In the genomic region with DNA sequence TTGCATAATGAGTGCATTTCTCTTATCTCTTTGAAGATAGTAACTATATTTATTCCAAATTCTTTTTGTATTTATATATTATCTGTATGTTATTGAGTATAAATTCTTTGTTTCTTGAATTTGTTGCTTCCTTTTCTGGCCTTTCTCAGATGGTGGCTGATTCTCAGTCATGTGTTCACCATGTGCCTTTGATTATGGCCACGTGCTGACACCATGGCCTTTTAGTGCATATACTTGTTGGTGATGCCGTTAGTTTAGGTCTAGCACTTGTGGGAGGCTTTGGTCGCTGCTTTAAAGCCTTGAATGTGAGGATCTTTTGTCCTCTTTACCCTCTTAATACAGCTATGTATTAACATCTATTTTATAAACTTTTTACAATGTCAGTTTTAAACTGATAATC, we compare ENCODE assay signal across 1 cellular context.
TF ChIP-seq lines count a peak whose summit lies in the region.

No MANE protein-coding gene starts in this region.

TF ChIP-seq in SK-N-SH treated with all-trans-retinoic acid at 6 μM for 48 hours, 23 proteins besides CTCF, POLR2A, EP300 and RAD21 (continued from another document):
- TF ChIP-seq CREB5 (CRISPR knock-in tag; IDR thresholded peaks at IDR 0.05; ENCODE audit: low read depth) (no peak), TOX (CRISPR knock-in tag; IDR thresholded peaks at IDR 0.05; ENCODE audit: borderline replicate concordance) (no peak), PPARA (CRISPR knock-in tag; IDR thresholded peaks at IDR 0.05; ENCODE audit: borderline replicate concordance) (no peak), ISL1 (CRISPR knock-in tag; IDR thresholded peaks at IDR 0.05) (no peak), ZC3H10 (CRISPR knock-in tag; IDR thresholded peaks at IDR 0.05) (no peak), ESRRG (CRISPR knock-in tag; IDR thresholded peaks at IDR 0.05) (no peak), ZNF70 (CRISPR knock-in tag; IDR thresholded peaks at IDR 0.05) (no peak), BACH2 (CRISPR knock-in tag; IDR thresholded peaks at IDR 0.05; ENCODE audit: borderline replicate concordance) (no peak), ZFP3 (CRISPR knock-in tag; IDR thresholded peaks at IDR 0.05) (no peak)
- TF ChIP-seq, protein P1, sequence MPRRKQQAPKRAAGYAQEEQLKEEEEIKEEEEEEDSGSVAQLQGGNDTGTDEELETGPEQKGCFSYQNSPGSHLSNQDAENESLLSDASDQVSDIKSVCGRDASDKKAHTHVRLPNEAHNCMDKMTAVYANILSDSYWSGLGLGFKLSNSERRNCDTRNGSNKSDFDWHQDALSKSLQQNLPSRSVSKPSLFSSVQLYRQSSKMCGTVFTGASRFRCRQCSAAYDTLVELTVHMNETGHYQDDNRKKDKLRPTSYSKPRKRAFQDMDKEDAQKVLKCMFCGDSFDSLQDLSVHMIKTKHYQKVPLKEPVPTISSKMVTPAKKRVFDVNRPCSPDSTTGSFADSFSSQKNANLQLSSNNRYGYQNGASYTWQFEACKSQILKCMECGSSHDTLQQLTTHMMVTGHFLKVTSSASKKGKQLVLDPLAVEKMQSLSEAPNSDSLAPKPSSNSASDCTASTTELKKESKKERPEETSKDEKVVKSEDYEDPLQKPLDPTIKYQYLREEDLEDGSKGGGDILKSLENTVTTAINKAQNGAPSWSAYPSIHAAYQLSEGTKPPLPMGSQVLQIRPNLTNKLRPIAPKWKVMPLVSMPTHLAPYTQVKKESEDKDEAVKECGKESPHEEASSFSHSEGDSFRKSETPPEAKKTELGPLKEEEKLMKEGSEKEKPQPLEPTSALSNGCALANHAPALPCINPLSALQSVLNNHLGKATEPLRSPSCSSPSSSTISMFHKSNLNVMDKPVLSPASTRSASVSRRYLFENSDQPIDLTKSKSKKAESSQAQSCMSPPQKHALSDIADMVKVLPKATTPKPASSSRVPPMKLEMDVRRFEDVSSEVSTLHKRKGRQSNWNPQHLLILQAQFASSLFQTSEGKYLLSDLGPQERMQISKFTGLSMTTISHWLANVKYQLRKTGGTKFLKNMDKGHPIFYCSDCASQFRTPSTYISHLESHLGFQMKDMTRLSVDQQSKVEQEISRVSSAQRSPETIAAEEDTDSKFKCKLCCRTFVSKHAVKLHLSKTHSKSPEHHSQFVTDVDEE (CRISPR knock-in tag; IDR thresholded peaks at IDR 0.05): no peak
